Comparison of ENCODE assay signal across 25 cellular contexts in the genomic region with DNA sequence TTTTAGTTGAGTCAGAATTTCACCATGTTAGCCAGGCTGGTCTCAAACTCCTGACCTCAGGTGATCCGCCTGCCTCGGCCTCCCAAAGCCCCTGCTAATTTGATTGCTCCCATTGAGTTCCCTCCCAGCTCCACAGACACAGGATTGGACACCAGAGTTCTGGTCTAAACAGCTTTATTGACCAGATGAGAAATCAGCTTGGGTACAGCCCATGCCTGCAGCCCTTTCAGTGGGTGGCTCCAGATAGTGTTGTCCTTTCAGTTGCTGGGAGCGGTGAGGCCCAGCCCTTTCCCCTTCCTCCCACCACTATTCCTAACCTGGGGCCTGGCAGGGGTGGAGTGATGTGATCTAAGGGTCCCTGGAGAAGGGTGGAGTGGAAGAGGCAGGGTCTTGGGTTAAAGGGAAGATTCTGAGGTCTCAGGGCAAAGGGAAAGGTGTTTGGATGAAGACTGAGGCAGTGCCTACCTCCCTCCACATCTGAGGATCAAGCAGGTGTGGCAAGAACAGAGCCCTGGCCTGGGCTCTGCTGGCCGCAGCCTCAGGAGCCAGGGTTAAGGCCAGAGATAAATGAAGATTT. TPM values are rescaled to one million over a fixed set of nuclear protein-coding genes. Genes with fewer than 3 reads are reported as not detected.
DNase-seq lines count a peak whose midpoint lies in the region; ATAC-seq, FAIRE-seq and TF ChIP-seq lines count a peak whose summit lies in the region.
"Had no signal": no experiment of that assay in that cellular context is flagged by ENCODE, and none has a peak within 500 bp of the region (broad histone marks: within the 10 kb centered on the region; RNA-seq: fewer than 3 reads in every experiment).

No MANE protein-coding gene starts in this region.

- no peaks in the 10 kb centered on the region for H3K36me3 Mint-ChIP-seq in activated naive CD4-positive, alpha-beta T cell treated with anti-CD3 and anti-CD28 coated beads, Interleukin-2, amount 50 U/mL, for 72 hours
- H3K36me3 Mint-ChIP-seq in activated naive CD4-positive, alpha-beta T cell treated with anti-CD3 and anti-CD28 coated beads for 36 hours (ENCODE audit: low read depth), result peaks cover 4% of the 10 kb centered on the region
- no peaks in the 10 kb centered on the region for H3K36me3 Mint-ChIP-seq in type B pancreatic cell
- H3K36me3 Mint-ChIP-seq: brain had no signal

- no peak for TF ChIP-seq EP300 in GM12878 (IDR thresholded peaks at IDR 0.05; ENCODE audit: borderline replicate concordance in 1 of 2, control insufficient read depth in 1 of 2, low read depth in 2 of 2, low read length in 2 of 2)

- H3K27me3 ChIP-seq in GM12878 (replicated peaks in 1 of 2; ENCODE audit: control insufficient read depth in 2 of 2, insufficient read depth in 2 of 2, low read length in 1 of 2) (no peaks in the 10 kb centered on the region), muscle layer of colon (ENCODE audit: control insufficient read depth in 1 of 2, insufficient read depth in 2 of 2, low read length in 2 of 2) (no peaks in the 10 kb centered on the region)
- H3K27me3 ChIP-seq in effector memory CD4-positive, alpha-beta T cell (replicated peaks; ENCODE audit: control insufficient read depth, insufficient read depth, low read length, poor library complexity, severe bottlenecking), result peaks cover 4% of the 10 kb centered on the region
- H3K27me3 ChIP-seq: testis had no signal

- peak overlapping the region; percentile 53 to 60 for H3K27ac Mint-ChIP-seq in activated naive CD4-positive, alpha-beta T cell treated with anti-CD3 and anti-CD28 coated beads, Interleukin-2, amount 50 U/mL, for 72 hours
- H3K27ac Mint-ChIP-seq in activated naive CD4-positive, alpha-beta T cell treated with anti-CD3 and anti-CD28 coated beads for 36 hours, result no peak overlapping the region
- peak overlapping the region; percentile 14 for H3K27ac Mint-ChIP-seq in type B pancreatic cell
- H3K27ac Mint-ChIP-seq: activated CD4-positive, alpha-beta T cell treated with anti-CD3 and anti-CD28 coated beads, Interleukin-2, amount 10 ng/mL, durations not matched to agents 24 days and 14 days; activated naive CD4-positive, alpha-beta T cell treated with anti-CD3 and anti-CD28 coated beads, Interleukin-2, amount 10 ng/mL, durations not matched to agents 7 days and 5 days; brain had no signal

- FAIRE-seq in GM12878 (lab: Jason Lieb, UNC), result no peak
- FAIRE-seq: islet of Langerhans had no signal

- H3K9me3 ChIP-seq in GM12878 (replicated peaks; ENCODE audit: control insufficient read depth, insufficient read depth, low read length) (no peaks in the 10 kb centered on the region), muscle layer of colon (ENCODE audit: low read length) (no peaks in the 10 kb centered on the region)
- no peaks in the 10 kb centered on the region for H3K9me3 ChIP-seq in effector memory CD4-positive, alpha-beta T cell (ENCODE audit: control insufficient read depth, low read length)
- H3K9me3 ChIP-seq: heart right ventricle, psoas muscle, testis had no signal

- in situ Hi-C loops in GM12878 (cut with MboI), result no loop called here

- H3K4me3 ChIP-seq in GM12878 (no peak overlapping the region), muscle layer of colon (ENCODE audit: low read depth in 1 of 2, low read length in 2 of 2) (no peak overlapping the region)
- H3K4me3 ChIP-seq in effector memory CD4-positive, alpha-beta T cell (ENCODE audit: insufficient read depth, low read depth, low read length, poor library complexity, severe bottlenecking), result no peak overlapping the region
- H3K4me3 ChIP-seq: heart right ventricle, lung, psoas muscle, testis had no signal

- peaks cover 17% of the 10 kb centered on the region for H3K4me1 Mint-ChIP-seq in activated naive CD4-positive, alpha-beta T cell treated with anti-CD3 and anti-CD28 coated beads for 36 hours (ENCODE audit: low read depth)
- peaks cover 40% of the 10 kb centered on the region for H3K4me1 Mint-ChIP-seq in type B pancreatic cell (ENCODE audit: unreplicated experiment)

- no peak for DNase-seq in activated naive CD4-positive, alpha-beta T cell treated with anti-CD3 and anti-CD28 coated beads, Interleukin-2, amount 50 U/mL, for 72 hours (ENCODE audit: low spot score in 2 of 2)
- no peak for DNase-seq in activated naive CD4-positive, alpha-beta T cell treated with anti-CD3 and anti-CD28 coated beads for 36 hours
- DNase-seq in GM12878 (ENCODE audit: low read depth, low spot score), result no peak
- DNase-seq in type B pancreatic cell (ENCODE audit: extremely low spot score, unreplicated experiment), result no peak
- DNase-seq in GM10248 (ENCODE audit: extremely low spot score), result no peak
- no peak for DNase-seq in effector memory CD4-positive, alpha-beta T cell
- DNase-seq in A172 (ENCODE audit: low spot score), result no peak
- DNase-seq: activated CD4-positive, alpha-beta T cell treated with anti-CD3 and anti-CD28 coated beads, Interleukin-2, amount 10 ng/mL, durations not matched to agents 24 days and 14 days; activated naive CD4-positive, alpha-beta T cell treated with anti-CD3 and anti-CD28 coated beads, Interleukin-2, amount 10 ng/mL, durations not matched to agents 7 days and 5 days; DMS79 treated with DMSO at 0.1 percent for 48 hours; H9; naive thymus-derived CD8-positive, alpha-beta T cell; NCI-H1694 treated with DMSO at 0.1 percent for 48 hours; NCI-H2227 treated with DMSO at 0.1 percent for 48 hours; psoas muscle; stimulated activated CD8-positive, alpha-beta memory T cell treated with anti-CD3 and anti-CD28 coated beads, Interleukin-4, amount 100 ng/mL, for 48 hours; testis had no signal

- TF ChIP-seq CTCF in GM12878 (IDR thresholded peaks at IDR 0.05 in 2 of 3, conservative IDR thresholded peaks at IDR 0.05 in 1 of 3; ENCODE audit: control insufficient read depth in 2 of 3, extremely low read depth in 1 of 3, insufficient read depth in 1 of 3, low read depth in 3 of 3, low read length in 3 of 3) (no peak), type B pancreatic cell (conservative IDR thresholded peaks at IDR 0.05) (no peak), GM10248 (IDR thresholded peaks at IDR 0.05; ENCODE audit: control extremely low read depth, extremely low read depth, low read depth, missing control alignments) (no peak)

- TF ChIP-seq RAD21 in GM12878 (IDR thresholded peaks at IDR 0.05; ENCODE audit: insufficient read depth, low read depth, low read length), result no peak

- H3K9ac ChIP-seq in GM12878 (ENCODE audit: control insufficient read depth, insufficient read depth, low read length) (0 out of 2 replicates have a peak overlapping the region, but pooled peaks have one; percentile 41), muscle layer of colon (ENCODE audit: low read length) (no peak overlapping the region)

- WGBS in GM12878 (ENCODE audit: insufficient coverage, insufficient replicate concordance, low lambda C conversion rate, missing lambda C conversion rate), result 76% methylated on average over 4 of the region's 4 CpGs

- H3K4me2 ChIP-seq in GM12878 (ENCODE audit: control insufficient read depth, insufficient read depth), result no peak overlapping the region

- no peaks in the 10 kb centered on the region for H4K20me1 ChIP-seq in GM12878 (ENCODE audit: control insufficient read depth, insufficient read depth)

- CTCF ChIA-PET in activated naive CD4-positive, alpha-beta T cell treated with anti-CD3 and anti-CD28 coated beads for 36 hours (lab: Charles Lee), result interaction anchor here (1.8 to 10.5 kb wide), 5 partner anchors 12 to 50 kb away, joined by 4 to 287 read pairs (median 19); a partner anchor contains a TSS
- CTCF ChIA-PET in GM12878 (lab: Yijun Ruan, JAX), result interaction anchor here (0.6 to 17.1 kb wide), 20 partner anchors 12 to 233 kb away, joined by 3 to 814 read pairs (median 20); a partner anchor contains a TSS
- CTCF ChIA-PET in GM10248 (lab: Yijun Ruan, JAX), result interaction anchor here (0.6 to 10.2 kb wide), 19 partner anchors 7 to 412 kb away, joined by 3 to 685 read pairs (median 15); a partner anchor contains a TSS

- no peak overlapping the region for H3K4me3 Mint-ChIP-seq in activated naive CD4-positive, alpha-beta T cell treated with anti-CD3 and anti-CD28 coated beads for 36 hours
- no peak overlapping the region for H3K4me3 Mint-ChIP-seq in type B pancreatic cell
- H3K4me3 Mint-ChIP-seq: activated CD4-positive, alpha-beta T cell treated with anti-CD3 and anti-CD28 coated beads, Interleukin-2, amount 10 ng/mL, durations not matched to agents 24 days and 14 days; activated naive CD4-positive, alpha-beta T cell treated with anti-CD3 and anti-CD28 coated beads, Interleukin-2, amount 10 ng/mL, durations not matched to agents 7 days and 5 days; brain; H9; naive thymus-derived CD8-positive, alpha-beta T cell had no signal

- H3K27ac ChIP-seq in GM12878 (ENCODE audit: control insufficient read depth, insufficient read depth) (peak overlapping the region; percentile 78), muscle layer of colon (ENCODE audit: low read depth, low read length) (peak overlapping the region; percentile 41)
- no peak overlapping the region for H3K27ac ChIP-seq in effector memory CD4-positive, alpha-beta T cell (ENCODE audit: insufficient read depth, low read length, poor library complexity, severe bottlenecking)
- H3K27ac ChIP-seq: psoas muscle, testis had no signal

- SMC1A ChIA-PET in GM12878 (lab: Charles Lee; ENCODE audit: uncharacterized antibody, unreplicated experiment), result interaction anchor here (1.0 to 17.2 kb wide), 10 partner anchors 7 to 226 kb away, joined by 3 to 514 read pairs (median 8); a partner anchor contains a TSS

- H3K27me3 Mint-ChIP-seq in activated naive CD4-positive, alpha-beta T cell treated with anti-CD3 and anti-CD28 coated beads for 36 hours (ENCODE audit: low read depth), result peaks cover 16% of the 10 kb centered on the region
- peaks cover 24% of the 10 kb centered on the region for H3K27me3 Mint-ChIP-seq in type B pancreatic cell

- H3K9me3 Mint-ChIP-seq in activated naive CD4-positive, alpha-beta T cell treated with anti-CD3 and anti-CD28 coated beads, Interleukin-2, amount 50 U/mL, for 72 hours, result no peaks in the 10 kb centered on the region
- no peaks in the 10 kb centered on the region for H3K9me3 Mint-ChIP-seq in activated naive CD4-positive, alpha-beta T cell treated with anti-CD3 and anti-CD28 coated beads for 36 hours
- no peaks in the 10 kb centered on the region for H3K9me3 Mint-ChIP-seq in type B pancreatic cell
- H3K9me3 Mint-ChIP-seq: activated CD4-positive, alpha-beta T cell treated with anti-CD3 and anti-CD28 coated beads, Interleukin-2, amount 10 ng/mL, durations not matched to agents 24 days and 14 days; activated naive CD4-positive, alpha-beta T cell treated with anti-CD3 and anti-CD28 coated beads, Interleukin-2, amount 10 ng/mL, durations not matched to agents 7 days and 5 days; H9; IgD-negative memory B cell; naive thymus-derived CD8-positive, alpha-beta T cell had no signal

- H3K79me2 ChIP-seq in GM12878 (ENCODE audit: control insufficient read depth, insufficient read depth, low read length), result no peaks in the 10 kb centered on the region

- intact Hi-C loops in activated naive CD4-positive, alpha-beta T cell treated with anti-CD3 and anti-CD28 coated beads for 36 hours (cut with micrococcal nuclease), result no loop called here
- intact Hi-C loops in GM12878 (cut with micrococcal nuclease; ENCODE audit: unreplicated experiment), result no loop called here

- H3K36me3 ChIP-seq in GM12878 (ENCODE audit: control insufficient read depth in 2 of 2, insufficient read depth in 2 of 2, low read length in 1 of 2) (peaks cover 0 to 14% of the 10 kb centered on the region in 2 experiments; a peak in 3 of 4 replicates), muscle layer of colon (ENCODE audit: insufficient read depth, low read length) (peaks cover 53% of the 10 kb centered on the region)
- H3K36me3 ChIP-seq in effector memory CD4-positive, alpha-beta T cell (ENCODE audit: control insufficient read depth, insufficient read depth, low read length), result peaks cover 27% of the 10 kb centered on the region

- H3K4me1 ChIP-seq in GM12878 (ENCODE audit: control insufficient read depth, insufficient read depth, low read length), result peaks cover 31% of the 10 kb centered on the region
- peaks cover 55% of the 10 kb centered on the region for H3K4me1 ChIP-seq in muscle layer of colon (ENCODE audit: insufficient read depth, low read length)
- peaks cover 19% of the 10 kb centered on the region for H3K4me1 ChIP-seq in effector memory CD4-positive, alpha-beta T cell (ENCODE audit: control insufficient read depth, insufficient read depth, low read length, poor library complexity, severe bottlenecking)

- POLR2A ChIA-PET in GM12878 (lab: Charles Lee), result interaction anchor here (0.6 to 5.2 kb wide), 5 partner anchors 16 to 28 kb away, joined by 3 to 68 read pairs (median 17); a partner anchor contains a TSS
- POLR2A ChIA-PET in GM10248 (lab: Yijun Ruan, JAX), result no interaction called here

- no peak overlapping the region for H2AFZ ChIP-seq in GM12878 (ENCODE audit: control insufficient read depth, low read depth, low read length)

- TF ChIP-seq POLR2A in GM12878 (IDR thresholded peaks at IDR 0.05; ENCODE audit: low read depth, low read length), result no peak

- RAD21 ChIA-PET in GM12878 (lab: Charles Lee; ENCODE audit: unreplicated experiment), result interaction anchor here (0.9 to 14.2 kb wide), 16 partner anchors 15 to 309 kb away, joined by 3 to 505 read pairs (median 11); a partner anchor contains a TSS

- BruUV-seq in GM12878 (replicated peaks; lab: Mats Ljungman, UMichigan), result no TSS peak

- no peak for ATAC-seq in activated naive CD4-positive, alpha-beta T cell treated with anti-CD3 and anti-CD28 coated beads, Interleukin-2, amount 50 U/mL, for 72 hours
- no peak for ATAC-seq in GM12878
- ATAC-seq: esophagus mucosa; heart right ventricle; naive thymus-derived CD8-positive, alpha-beta T cell; Panc1; psoas muscle had no signal

RNA-seq across cellular contexts. Expression of a gene that starts 14.5 kb away (rescaled TPM):
- 10 to 100 TPM in 1 of 2 donors, 1 to 10 TPM in 1; 5.7 to 13.0 TPM for total RNA-seq in activated naive CD4-positive, alpha-beta T cell treated with anti-CD3 and anti-CD28 coated beads, Interleukin-2, amount 50 U/mL, for 72 hours
- total RNA-seq in activated naive CD4-positive, alpha-beta T cell treated with anti-CD3 and anti-CD28 coated beads for 36 hours, result 10 to 100 TPM; 19.5 TPM
- 11.9 and 17.4 TPM in 2 replicates for total RNA-seq in GM12878 (2013; cell fraction: nucleolus; rRNA removed)
- 22.4 and 26.0 TPM in 2 replicates for total RNA-seq in GM12878 (2014; rRNA removed)
- 6.4 and 7.7 TPM in 2 replicates for total RNA-seq in GM12878 (2014; rRNA removed; fragmentation: Illumina TruSeq; extraction: Trizol)
- 33.7 and 35.5 TPM in 2 replicates for total RNA-seq in GM12878 (2021)
- polyA plus RNA-seq in GM12878 (2011; ENCODE audit: low read depth), result 4.3 TPM
- polyA plus RNA-seq in GM12878 (2011; rRNA removed), result 8.9 and 17.5 TPM in 2 replicates
- polyA plus RNA-seq in GM12878 (2011; cell fraction: cytosol; rRNA removed), result 17.5 and 43.7 TPM in 2 replicates
- 23.0 and 26.3 TPM in 2 replicates for polyA plus RNA-seq in GM12878 (2011; cell fraction: nucleus; rRNA removed)
- 12.6 and 18.7 TPM in 2 replicates for polyA plus RNA-seq in GM12878 (2012)
- 2.5 and 5.5 TPM in 2 replicates for polyA plus RNA-seq in GM12878 (2014; fragmentation: Illumina TruSeq; extraction: Trizol)
- polyA plus RNA-seq in GM12878 (2014; fragmentation: Nextera tagmentation; extraction: Ambion mirVana), result 1 to 10 TPM in 1 of 2 experiments, under 1 TPM in 1; 0.60 to 2.0 TPM
- polyA plus RNA-seq in GM12878 (2014; rRNA removed), result 27.9 and 38.4 TPM in 2 replicates
- polyA plus RNA-seq in GM12878 (2016; fragmentation: Nextera tagmentation; extraction: Ambion mirVana), result 10 to 100 TPM; 47.5 to 57.4 TPM
- polyA minus RNA-seq in GM12878 (2011; rRNA and poly(A)+ RNA removed), result 7.2 and 17.9 TPM in 2 replicates
- polyA minus RNA-seq in GM12878 (2011; cell fraction: cytosol; rRNA and poly(A)+ RNA removed), result 10.9 and 11.1 TPM in 2 replicates
- polyA minus RNA-seq in GM12878 (2011; cell fraction: nucleus; rRNA and poly(A)+ RNA removed), result 10.3 and 19.7 TPM in 2 replicates
- total RNA-seq in type B pancreatic cell (ENCODE audit: low replicate concordance), result 59.3 and 132 TPM in 2 replicates
- total RNA-seq in A172 (2014; rRNA removed; shearing (Covaris generic)), result 96.2 and 133 TPM in 2 replicates
- polyA plus RNA-seq: naive thymus-derived CD8-positive, alpha-beta T cell had no signal

RNA-seq across cellular contexts. Expression of a gene that starts 23.5 kb away (rescaled TPM):
- total RNA-seq in activated naive CD4-positive, alpha-beta T cell treated with anti-CD3 and anti-CD28 coated beads, Interleukin-2, amount 50 U/mL, for 72 hours, result 10 to 100 TPM; 13.2 to 57.6 TPM
- total RNA-seq in activated naive CD4-positive, alpha-beta T cell treated with anti-CD3 and anti-CD28 coated beads for 36 hours, result 10 to 100 TPM; 35.7 to 36.6 TPM
- 25.4 and 32.7 TPM in 2 replicates for total RNA-seq in GM12878 (2013; cell fraction: nucleolus; rRNA removed)
- total RNA-seq in GM12878 (2014; rRNA removed), result 80.1 and 80.4 TPM in 2 replicates
- total RNA-seq in GM12878 (2014; rRNA removed; fragmentation: Illumina TruSeq; extraction: Trizol), result 61.2 and 63.3 TPM in 2 replicates
- total RNA-seq in GM12878 (2021), result 67.9 and 79.8 TPM in 2 replicates
- 25.1 TPM for polyA plus RNA-seq in GM12878 (2011; ENCODE audit: low read depth)
- polyA plus RNA-seq in GM12878 (2011; rRNA removed), result 50.2 and 81.0 TPM in 2 replicates
- 102 and 110 TPM in 2 replicates for polyA plus RNA-seq in GM12878 (2011; cell fraction: cytosol; rRNA removed)
- polyA plus RNA-seq in GM12878 (2011; cell fraction: nucleus; rRNA removed), result 68.4 and 89.9 TPM in 2 replicates
- 32.9 and 33.6 TPM in 2 replicates for polyA plus RNA-seq in GM12878 (2012)
- 59.5 and 88.3 TPM in 2 replicates for polyA plus RNA-seq in GM12878 (2014; fragmentation: Illumina TruSeq; extraction: Trizol)
- polyA plus RNA-seq in GM12878 (2014; fragmentation: Nextera tagmentation; extraction: Ambion mirVana), result 10 to 100 TPM; 23.4 to 24.3 TPM
- 80.8 and 93.4 TPM in 2 replicates for polyA plus RNA-seq in GM12878 (2014; rRNA removed)
- polyA plus RNA-seq in GM12878 (2016; fragmentation: Nextera tagmentation; extraction: Ambion mirVana), result 10 to 100 TPM; 94.4 to 99.2 TPM
- polyA minus RNA-seq in GM12878 (2011; rRNA and poly(A)+ RNA removed), result 56.0 and 75.4 TPM in 2 replicates
- 21.2 and 22.8 TPM in 2 replicates for polyA minus RNA-seq in GM12878 (2011; cell fraction: cytosol; rRNA and poly(A)+ RNA removed)
- 14.0 and 23.8 TPM in 2 replicates for polyA minus RNA-seq in GM12878 (2011; cell fraction: nucleus; rRNA and poly(A)+ RNA removed)
- total RNA-seq in type B pancreatic cell (ENCODE audit: low replicate concordance), result 7.3 and 139 TPM in 2 replicates
- total RNA-seq in A172 (2014; rRNA removed; shearing (Covaris generic)), result 573 and 611 TPM in 2 replicates

RNA-seq across cellular contexts. Expression of a gene that starts 55.5 kb away (rescaled TPM):
- total RNA-seq in activated naive CD4-positive, alpha-beta T cell treated with anti-CD3 and anti-CD28 coated beads, Interleukin-2, amount 50 U/mL, for 72 hours, result 1 to 10 TPM in 1 of 2 donors, under 1 TPM in 1; 0.48 to 3.1 TPM
- total RNA-seq in activated naive CD4-positive, alpha-beta T cell treated with anti-CD3 and anti-CD28 coated beads for 36 hours, result 1 to 10 TPM in 1 of 2 experiments, under 1 TPM in 1; 0.62 to 1.2 TPM
- total RNA-seq in GM12878 (2013; cell fraction: nucleolus; rRNA removed), result 3.6 and 5.0 TPM in 2 replicates
- total RNA-seq in GM12878 (2014; rRNA removed), result 0.11 and 0.45 TPM in 2 replicates
- total RNA-seq in GM12878 (2014; rRNA removed; fragmentation: Illumina TruSeq; extraction: Trizol), result 0.09 and 0.64 TPM in 2 replicates
- 1.3 and 1.5 TPM in 2 replicates for total RNA-seq in GM12878 (2021)
- polyA plus RNA-seq in GM12878 (2011; ENCODE audit: low read depth), result 0.21 TPM
- polyA plus RNA-seq in GM12878 (2011; rRNA removed), result 0.26 and 0.37 TPM in 2 replicates
- 0.17 and 0.25 TPM in 2 replicates for polyA plus RNA-seq in GM12878 (2011; cell fraction: cytosol; rRNA removed)
- polyA plus RNA-seq in GM12878 (2011; cell fraction: nucleus; rRNA removed), result 0.70 and 0.78 TPM in 2 replicates
- polyA plus RNA-seq in GM12878 (2012), result 0.38 and 0.62 TPM in 2 replicates
- 0.54 and 0.81 TPM in 2 replicates for polyA plus RNA-seq in GM12878 (2014; fragmentation: Illumina TruSeq; extraction: Trizol)
- polyA plus RNA-seq in GM12878 (2014; fragmentation: Nextera tagmentation; extraction: Ambion mirVana), result under 1 TPM; 0.04 to 0.05 TPM
- 0.19 and 0.47 TPM in 2 replicates for polyA plus RNA-seq in GM12878 (2014; rRNA removed)
- under 1 TPM; 0.35 to 0.45 TPM for polyA plus RNA-seq in GM12878 (2016; fragmentation: Nextera tagmentation; extraction: Ambion mirVana)
- 0.29 and 0.57 TPM in 2 replicates for polyA minus RNA-seq in GM12878 (2011; rRNA and poly(A)+ RNA removed)
- polyA minus RNA-seq in GM12878 (2011; cell fraction: cytosol; rRNA and poly(A)+ RNA removed), result 0.52 and 0.80 TPM in 2 replicates
- 0.48 and 0.96 TPM in 2 replicates for polyA minus RNA-seq in GM12878 (2011; cell fraction: nucleus; rRNA and poly(A)+ RNA removed)
- total RNA-seq in type B pancreatic cell (ENCODE audit: low replicate concordance), result 38.1 and 44.9 TPM in 2 replicates
- total RNA-seq in A172 (2014; rRNA removed; shearing (Covaris generic)), result 29.7 and 40.3 TPM in 2 replicates
